Comparison of ENCODE assay signal across 8 cellular contexts in genomic region chr16:20740007-20740883, GRCh38. TPM values are rescaled to one million over a fixed set of nuclear protein-coding genes. Genes with fewer than 3 reads are reported as not detected.
DNase-seq lines count a peak whose midpoint lies in the region; ATAC-seq and TF ChIP-seq lines count a peak whose summit lies in the region.

No MANE protein-coding gene starts in this region.

- H3K27ac ChIP-seq in OCI-LY7 (ENCODE audit: low read depth, low read length, poor library complexity, severe bottlenecking) (peak overlapping the region; percentile 20), mesenchymal stem cell (ENCODE audit: low read length, poor library complexity, severe bottlenecking) (no peak overlapping the region)

- BruUV-seq in OCI-LY7 (replicated peaks; lab: Mats Ljungman, UMichigan): TSS peak; percentile 46

- no peak overlapping the region for H3K23ac ChIP-seq in mesenchymal stem cell (ENCODE audit: low read length in 2 of 2)

- H3K18ac ChIP-seq in mesenchymal stem cell (ENCODE audit: low read depth in 1 of 2, low read length in 2 of 2): no peak overlapping the region

- H2BK15ac ChIP-seq in mesenchymal stem cell (ENCODE audit: low read depth, poor library complexity, severe bottlenecking): no peak overlapping the region

- no peaks in the 10 kb centered on the region for H3K27me3 ChIP-seq in mesenchymal stem cell (ENCODE audit: control insufficient read depth in 1 of 2, insufficient read depth in 1 of 2, low read length in 2 of 2)

- peak overlapping the region; percentile 92 for H3K4me3 ChIP-seq in OCI-LY7 (ENCODE audit: low read depth, low read length, poor library complexity, severe bottlenecking)
- H3K4me3 ChIP-seq in mesenchymal stem cell (ENCODE audit: insufficient read depth in 1 of 2, low read depth in 1 of 2, low read length in 2 of 2): peak overlapping the region; percentile 99 to 100

- no peak for ATAC-seq in GM21360 (IDR thresholded peaks at IDR 0.05; ENCODE audit: unreplicated experiment)

- DNase-seq in NCI-H2196 (lab: John Stamatoyannopoulos, UW; ENCODE audit: unreplicated experiment) (peak; percentile 8), NCI-H2196 treated with DMSO at 0.1 percent for 48 hours (lab: John Stamatoyannopoulos, UW; ENCODE audit: unreplicated experiment) (no peak), OCI-LY7 (ENCODE audit: low spot score) (peak; percentile 59), mesenchymal stem cell (peak; percentile 5), NCI-H2227 treated with DMSO at 0.1 percent for 48 hours (lab: John Stamatoyannopoulos, UW) (no peak)
- peak; percentile 14 for DNase-seq in central memory CD4-positive, alpha-beta T cell
- no peak for DNase-seq in stimulated activated CD8-positive, alpha-beta memory T cell treated with anti-CD3 and anti-CD28 coated beads, Interleukin-4, amount 100 ng/mL, for 48 hours

- intact Hi-C loops in OCI-LY7 (cut with micrococcal nuclease; ENCODE audit: unreplicated experiment): no loop called here

- no peak overlapping the region for H2BK5ac ChIP-seq in mesenchymal stem cell (ENCODE audit: low read depth, low read length, poor library complexity, severe bottlenecking)

- H3K79me1 ChIP-seq in mesenchymal stem cell (replicated peaks; ENCODE audit: low read length, poor library complexity, severe bottlenecking): peaks cover 13% of the 10 kb centered on the region

- peak overlapping the region; percentile 100 for H3K9ac ChIP-seq in mesenchymal stem cell (ENCODE audit: low read length)

- H3K4me2 ChIP-seq in OCI-LY7 (ENCODE audit: low read length) (peak overlapping the region; percentile 92), mesenchymal stem cell (ENCODE audit: low read length, poor library complexity, severe bottlenecking) (peak overlapping the region; percentile 81)

- no peak overlapping the region for H4K91ac ChIP-seq in mesenchymal stem cell (ENCODE audit: low read length)

- POLR2A ChIA-PET in OCI-LY7 (lab: Charles Lee): interaction anchor here (0.7 to 1.5 kb wide), 3 partner anchors 9 to 110 kb away, joined by 3 to 6 read pairs (median 3); no protein-coding TSS in a partner anchor

- H2AFZ ChIP-seq in OCI-LY7 (ENCODE audit: low read length) (no peak overlapping the region), mesenchymal stem cell (ENCODE audit: low read depth, low read length) (no peak overlapping the region)

- no peak overlapping the region for H3K4ac ChIP-seq in mesenchymal stem cell (ENCODE audit: low read depth in 1 of 2, low read length in 2 of 2)

- H2BK120ac ChIP-seq in mesenchymal stem cell (ENCODE audit: low read depth, low read length): no peak overlapping the region

- no peak overlapping the region for H2BK12ac ChIP-seq in mesenchymal stem cell (ENCODE audit: low read length in 2 of 2)

- peaks cover 39% of the 10 kb centered on the region for H3K79me2 ChIP-seq in OCI-LY7 (ENCODE audit: insufficient read depth, low read depth, low read length)

- H3K36me3 ChIP-seq in OCI-LY7 (ENCODE audit: insufficient read depth, low read length) (peaks cover 53% of the 10 kb centered on the region), mesenchymal stem cell (ENCODE audit: control insufficient read depth in 1 of 2, insufficient read depth in 2 of 2, low read depth in 1 of 2, low read length in 2 of 2) (peaks cover 12 to 38% of the 10 kb centered on the region in 2 experiments)

- peak; percentile 78 for TF ChIP-seq CTCF in OCI-LY7 (conservative IDR thresholded peaks at IDR 0.05; ENCODE audit: low read length)

- CTCF ChIA-PET in OCI-LY7 (lab: Charles Lee; ENCODE audit: unreplicated experiment): no interaction called here

- H4K8ac ChIP-seq in mesenchymal stem cell (ENCODE audit: low read length): no peak overlapping the region

- H3K4me1 ChIP-seq in OCI-LY7 (ENCODE audit: insufficient read depth, low read length, poor library complexity, severe bottlenecking) (peaks cover 13% of the 10 kb centered on the region), mesenchymal stem cell (ENCODE audit: control insufficient read depth, insufficient read depth, low read depth, low read length) (peaks cover 7% of the 10 kb centered on the region)

- H3K9me2 ChIP-seq in OCI-LY7 (ENCODE audit: insufficient read depth, low read length): no peaks in the 10 kb centered on the region

- WGBS in mesenchymal stem cell: 93% methylated on average over 6 of the region's 11 CpGs

- H2AK5ac ChIP-seq in mesenchymal stem cell (ENCODE audit: low read length, severe bottlenecking): no peak overlapping the region

- no peak overlapping the region for H3K14ac ChIP-seq in mesenchymal stem cell (ENCODE audit: low read length in 2 of 2)

- H4K20me1 ChIP-seq in OCI-LY7 (ENCODE audit: insufficient read depth, low read length): peaks cover 18% of the 10 kb centered on the region

- H3K9me3 ChIP-seq in OCI-LY7 (ENCODE audit: low read length): no peaks in the 10 kb centered on the region
- H3K9me3 ChIP-seq in mesenchymal stem cell (ENCODE audit: control insufficient read depth, low read length): no peaks in the 10 kb centered on the region

RNA-seq across cellular contexts. Expression of gene THUMPD1, which starts 1.4 kb away (rescaled TPM):
- total RNA-seq in OCI-LY7 (2014; rRNA removed; shearing (Covaris generic)): 45.4 and 48.2 TPM in 2 replicates
- 47.4 and 48.3 TPM in 2 replicates for total RNA-seq in OCI-LY7 (2022)
- 18.4 TPM for polyA plus RNA-seq in mesenchymal stem cell (2013, experiment 1 of 2)
- polyA plus RNA-seq in mesenchymal stem cell (2013, experiment 2 of 2): 19.5 TPM

RNA-seq across cellular contexts. Expression of gene ACSM3, which starts 23.6 kb away (rescaled TPM):
- total RNA-seq in OCI-LY7 (2014; rRNA removed; shearing (Covaris generic)): 2.4 and 4.5 TPM in 2 replicates
- 2.8 and 4.0 TPM in 2 replicates for total RNA-seq in OCI-LY7 (2022)
- 0.25 TPM for polyA plus RNA-seq in mesenchymal stem cell (2013, experiment 1 of 2)
- 0.15 TPM for polyA plus RNA-seq in mesenchymal stem cell (2013, experiment 2 of 2)

RNA-seq across cellular contexts. Expression of gene ACSM1, which starts 42.8 kb away (rescaled TPM):
- not detected in 2 replicates for total RNA-seq in OCI-LY7 (2014; rRNA removed; shearing (Covaris generic))
- not detected in 2 replicates for total RNA-seq in OCI-LY7 (2022)
- polyA plus RNA-seq in mesenchymal stem cell (2013, experiment 1 of 2): not detected
- not detected for polyA plus RNA-seq in mesenchymal stem cell (2013, experiment 2 of 2)

Comparison
In these comparisons a context has a peak if more than half of its experiments do, and no peak if none do; other contexts are left out.
1. DNase-seq: peak in NCI-H2196 (single experiment), OCI-LY7 (single experiment), central memory CD4-positive, alpha-beta T cell (single experiment) and mesenchymal stem cell (single experiment); none in NCI-H2196 treated with DMSO at 0.1 percent for 48 hours (single experiment), stimulated activated CD8-positive, alpha-beta memory T cell treated with anti-CD3 and anti-CD28 coated beads, Interleukin-4, amount 100 ng/mL, for 48 hours (single experiment) and NCI-H2227 treated with DMSO at 0.1 percent for 48 hours (single experiment).